Comparison of ENCODE assay signal across 17 cellular contexts in genomic region chr1:93004566-93005251, GRCh38. TPM values are rescaled to one million over a fixed set of nuclear protein-coding genes. Genes with fewer than 3 reads are reported as not detected.
DNase-seq lines count a peak whose midpoint lies in the region; ATAC-seq, FAIRE-seq and TF ChIP-seq lines count a peak whose summit lies in the region.
"Had no signal": no experiment of that assay in that cellular context is flagged by ENCODE, and none has a peak within 500 bp of the region (broad histone marks: within the 10 kb centered on the region; RNA-seq: fewer than 3 reads in every experiment).

No MANE protein-coding gene starts in this region.

- H3F3A ChIP-seq in Loucy (ENCODE audit: low read depth): no peaks in the 10 kb centered on the region

- H4K20me1 ChIP-seq in BLaER1: no peaks in the 10 kb centered on the region
- no peaks in the 10 kb centered on the region for H4K20me1 ChIP-seq in Loucy (ENCODE audit: insufficient read depth, low read length, poor library complexity, severe bottlenecking)

- H3K4me3 Mint-ChIP-seq in dendritic cell treated with granulocyte-macrophage colony-stimulating factor and Interleukin-4, amounts not matched to agents 40 ng/mL and 50 ng/mL, for 4 days: no peak overlapping the region
- H3K4me3 Mint-ChIP-seq: GM23338 had no signal

- DNase-seq in GM19239 (ENCODE audit: insufficient read length, low spot score) (no peak), A673 (ENCODE audit: low spot score) (no peak)
- no peak for DNase-seq in stimulated activated CD8-positive, alpha-beta memory T cell treated with anti-CD3 and anti-CD28 coated beads, Interleukin-4, amount 100 ng/mL, for 48 hours
- DNase-seq: 8988T; DMS53; GDM1; IMR-90; NCI-H1436 treated with DMSO at 0.1 percent for 48 hours; NCI-H2227 treated with DMSO at 0.1 percent for 48 hours; NCI-H524 treated with DMSO at 0.1 percent for 48 hours; NK-92 treated with Interleukin-12 subunit alpha and Interleukin-12 subunit beta, amount 100 ng/mL, for 24 hours had no signal

- POLR2A ChIA-PET in A673 (lab: Charles Lee; ENCODE audit: low non-redundant PET): no interaction called here

- H3K9me3 Mint-ChIP-seq in dendritic cell treated with granulocyte-macrophage colony-stimulating factor and Interleukin-4, amounts not matched to agents 40 ng/mL and 50 ng/mL, for 4 days: no peaks in the 10 kb centered on the region
- H3K9me3 Mint-ChIP-seq: GM23338 had no signal

- no peaks in the 10 kb centered on the region for H3K36me3 ChIP-seq in BLaER1
- no peaks in the 10 kb centered on the region for H3K36me3 ChIP-seq in Loucy (ENCODE audit: insufficient read depth, low read length)
- H3K36me3 ChIP-seq in A673 (ENCODE audit: insufficient read depth, low read length, poor library complexity, severe bottlenecking): no peaks in the 10 kb centered on the region

- no peaks in the 10 kb centered on the region for H3K9me2 ChIP-seq in Loucy (replicated peaks; ENCODE audit: low read depth, low read length)

- H3K4me1 ChIP-seq in BLaER1 (peaks cover 22% of the 10 kb centered on the region), Loucy (ENCODE audit: insufficient read depth, low read length, poor library complexity, severe bottlenecking) (no peaks in the 10 kb centered on the region), A673 (ENCODE audit: insufficient read depth, low read length, poor library complexity, severe bottlenecking) (peaks cover 18% of the 10 kb centered on the region)

- H3K4me2 ChIP-seq in BLaER1 (peak overlapping the region; percentile 49), Loucy (ENCODE audit: low read depth, low read length, poor library complexity, severe bottlenecking) (no peak overlapping the region)
- H3K4me2 ChIP-seq: GM23338 had no signal

- H3K9me3 ChIP-seq in BLaER1 (no peaks in the 10 kb centered on the region), Loucy (ENCODE audit: insufficient read depth, low read depth, low read length) (no peaks in the 10 kb centered on the region), A673 (ENCODE audit: low read depth, low read length, poor library complexity, severe bottlenecking) (no peaks in the 10 kb centered on the region)

- intact Hi-C loops in dendritic cell treated with granulocyte-macrophage colony-stimulating factor and Interleukin-4, amounts not matched to agents 40 ng/mL and 50 ng/mL, for 4 days (cut with micrococcal nuclease): no loop called here
- intact Hi-C loops in A673 (cut with micrococcal nuclease; ENCODE audit: unreplicated experiment): no loop called here

- TF ChIP-seq CTCF in Loucy (conservative IDR thresholded peaks at IDR 0.05; ENCODE audit: low read length) (no peak), A673 (conservative IDR thresholded peaks at IDR 0.05; ENCODE audit: low read depth, low read length) (no peak)

- H2AFZ ChIP-seq in Loucy (ENCODE audit: low read length): peak overlapping the region; percentile 3; the same call in 1 of the 2 replicates
- H2AFZ ChIP-seq: GM23338 had no signal

- H3K27ac ChIP-seq in BLaER1 (no peak overlapping the region), A673 (ENCODE audit: low read depth, low read length, poor library complexity, severe bottlenecking) (no peak overlapping the region)

- FAIRE-seq in GM19239 (lab: Jason Lieb, UNC): peak; percentile 65

- peaks cover 33% of the 10 kb centered on the region for H3K4me1 Mint-ChIP-seq in dendritic cell treated with granulocyte-macrophage colony-stimulating factor and Interleukin-4, amounts not matched to agents 40 ng/mL and 50 ng/mL, for 4 days (ENCODE audit: low read depth)

- ATAC-seq in HG02678 (IDR thresholded peaks at IDR 0.05; ENCODE audit: unreplicated experiment): no peak
- no peak for ATAC-seq in HG02588 (IDR thresholded peaks at IDR 0.05; ENCODE audit: unreplicated experiment)
- ATAC-seq: GM23338 had no signal

- CTCF ChIA-PET in A673 (lab: Charles Lee): no interaction called here

- no TSS peak for BruUV-seq in A673 (replicated peaks; lab: Mats Ljungman, UMichigan)

- H3K9ac ChIP-seq in BLaER1: no peak overlapping the region
- H3K9ac ChIP-seq in Loucy (ENCODE audit: low read depth, low read length, poor library complexity, severe bottlenecking): no peak overlapping the region

- H3K36me3 Mint-ChIP-seq in dendritic cell treated with granulocyte-macrophage colony-stimulating factor and Interleukin-4, amounts not matched to agents 40 ng/mL and 50 ng/mL, for 4 days (ENCODE audit: low read depth): no peaks in the 10 kb centered on the region

- peaks cover 5% of the 10 kb centered on the region for H3K27me3 Mint-ChIP-seq in dendritic cell treated with granulocyte-macrophage colony-stimulating factor and Interleukin-4, amounts not matched to agents 40 ng/mL and 50 ng/mL, for 4 days

- H3K27me3 ChIP-seq in BLaER1 (no peaks in the 10 kb centered on the region), Loucy (ENCODE audit: insufficient read depth, low read length, poor library complexity, severe bottlenecking) (no peaks in the 10 kb centered on the region), A673 (replicated peaks; ENCODE audit: insufficient read depth, low read depth, low read length, poor library complexity) (no peaks in the 10 kb centered on the region)

- peak overlapping the region; percentile 6 for H3K27ac Mint-ChIP-seq in dendritic cell treated with granulocyte-macrophage colony-stimulating factor and Interleukin-4, amounts not matched to agents 40 ng/mL and 50 ng/mL, for 4 days
- H3K27ac Mint-ChIP-seq: GM23338 had no signal

- H3K4me3 ChIP-seq in BLaER1 (no peak overlapping the region), Loucy (ENCODE audit: low read length, poor library complexity, severe bottlenecking) (no peak overlapping the region), A673 (ENCODE audit: low read depth, low read length, poor library complexity, severe bottlenecking) (no peak overlapping the region)
- H3K4me3 ChIP-seq: GM23338 had no signal

- no peaks in the 10 kb centered on the region for H3K79me2 ChIP-seq in Loucy (ENCODE audit: insufficient read depth, low read length)

RNA-seq across cellular contexts. Expression of gene DIPK1A, which starts 43.4 kb away (rescaled TPM):
- total RNA-seq in A673 (2021): 10.3 and 10.9 TPM in 2 replicates
